23 cellular contexts compared by ENCODE assay signal in the genomic region with DNA sequence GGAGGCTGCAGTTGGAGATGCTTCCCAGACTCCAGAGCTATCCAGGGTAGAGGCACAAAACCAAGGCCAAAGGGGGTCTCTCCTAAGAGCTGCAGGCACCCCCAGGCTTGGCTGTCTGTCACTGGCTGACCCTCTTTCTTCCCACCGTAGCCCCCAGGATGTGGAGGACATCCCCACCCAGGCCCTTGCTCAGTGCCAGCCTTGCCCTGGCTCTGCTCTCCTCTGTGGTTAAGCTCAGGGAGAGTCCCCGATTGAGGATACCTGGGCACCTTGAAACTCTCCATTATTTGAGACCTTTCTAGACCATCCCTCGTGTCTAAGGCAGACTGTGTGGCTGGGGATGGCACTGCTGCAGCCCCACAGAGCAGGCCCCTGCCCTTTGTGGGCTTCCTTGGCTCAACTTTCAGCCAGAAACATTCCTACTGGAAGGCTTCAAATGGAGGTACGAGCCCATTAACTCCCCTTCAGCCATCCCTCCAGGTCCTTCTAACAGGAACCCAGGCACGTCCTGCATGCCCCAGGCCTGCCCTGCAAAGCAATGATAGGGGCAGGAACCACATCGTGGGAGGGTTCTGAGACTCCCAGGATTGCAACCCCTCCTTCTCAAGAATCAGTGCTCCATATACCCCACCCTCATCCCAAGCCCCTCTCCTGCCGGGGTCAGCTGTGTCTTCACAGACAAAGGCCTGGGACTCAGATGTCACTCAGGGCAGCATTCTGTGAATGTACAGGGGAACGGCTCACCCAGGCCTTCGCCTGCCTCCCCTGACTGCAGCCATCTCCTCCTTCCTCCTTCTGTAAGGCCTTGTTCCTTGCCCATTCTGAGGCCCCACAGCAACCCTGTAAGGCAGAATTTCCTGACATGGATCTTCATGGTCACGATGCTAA.
DNase-seq lines count a peak whose midpoint lies in the region; ATAC-seq and TF ChIP-seq lines count a peak whose summit lies in the region.
"Had no signal": no experiment of that assay in that cellular context is flagged by ENCODE, and none has a peak within 500 bp of the region (broad histone marks: within the 10 kb centered on the region; RNA-seq: fewer than 3 reads in every experiment).

No MANE protein-coding gene starts in this region.

- CTCF ChIA-PET in MCF 10A (lab: Yijun Ruan, JAX), result interaction anchor here (1.0 kb wide), 1 partner anchor 19 kb away, joined by 5 read pairs; no protein-coding TSS in a partner anchor

- BruUV-seq in MCF 10A (replicated peaks; lab: Mats Ljungman, UMichigan), result no TSS peak

- H3K79me1 ChIP-seq in neuronal stem cell (ENCODE audit: low read depth, low read length), result no peaks in the 10 kb centered on the region

- intact Hi-C loops in cardiac septum (cut with DNase I) (no loop called here), heart left ventricle (cut with DNase I) (no loop called here), MCF 10A (cut with micrococcal nuclease) (no loop called here)

- POLR2A ChIA-PET in MCF 10A (lab: Yijun Ruan, JAX), result interaction anchor here (0.8 kb wide), 1 partner anchor 16 kb away, joined by 3 read pairs; no protein-coding TSS in a partner anchor

- H3K36me3 Mint-ChIP-seq in endodermal cell (ENCODE audit: low read depth), result no peaks in the 10 kb centered on the region
- H3K36me3 Mint-ChIP-seq in MCF 10A (ENCODE audit: insufficient read depth, unreplicated experiment), result no peaks in the 10 kb centered on the region
- H3K36me3 Mint-ChIP-seq: CD14-positive monocyte; CD8-positive, alpha-beta memory T cell had no signal

- no peaks in the 10 kb centered on the region for H3K4me1 ChIP-seq in heart left ventricle
- H3K4me1 ChIP-seq in endodermal cell (ENCODE audit: control insufficient read depth, insufficient read depth, low read length), result no peaks in the 10 kb centered on the region
- peaks cover 0 to 2% of the 10 kb centered on the region in 2 donors for H3K4me1 ChIP-seq in neuronal stem cell (ENCODE audit: control insufficient read depth in 2 of 2, insufficient read depth in 1 of 2, low read depth in 1 of 2, low read length in 2 of 2)
- no peaks in the 10 kb centered on the region for H3K4me1 ChIP-seq in effector memory CD4-positive, alpha-beta T cell (ENCODE audit: control insufficient read depth, insufficient read depth, low read length, poor library complexity, severe bottlenecking)
- H3K4me1 ChIP-seq: BE2C had no signal

- TF ChIP-seq CTCF in heart left ventricle (IDR thresholded peaks at IDR 0.05) (no peak), endodermal cell (conservative IDR thresholded peaks at IDR 0.05) (no peak), MCF 10A (IDR thresholded peaks at IDR 0.05; ENCODE audit: unreplicated experiment) (no peak)

- H2AFZ ChIP-seq in neuronal stem cell (ENCODE audit: low read length), result no peak overlapping the region

- H3K4me1 Mint-ChIP-seq in endodermal cell (peaks cover 6% of the 10 kb centered on the region), MCF 10A (ENCODE audit: insufficient read depth, unreplicated experiment) (peaks cover 22% of the 10 kb centered on the region)
- H3K4me1 Mint-ChIP-seq: CD14-positive monocyte; CD8-positive, alpha-beta memory T cell had no signal

- no peak overlapping the region for H2BK12ac ChIP-seq in neuronal stem cell (ENCODE audit: low read length)

- no peak overlapping the region for H2BK15ac ChIP-seq in neuronal stem cell (ENCODE audit: low read length)

- H3K9me3 ChIP-seq in heart left ventricle, result no peaks in the 10 kb centered on the region
- no peaks in the 10 kb centered on the region for H3K9me3 ChIP-seq in endodermal cell (ENCODE audit: control insufficient read depth, low read length)
- H3K9me3 ChIP-seq in neuronal stem cell (replicated peaks in 1 of 2; ENCODE audit: control insufficient read depth in 2 of 2, insufficient read depth in 1 of 2, low read depth in 1 of 2, low read length in 2 of 2), result no peaks in the 10 kb centered on the region
- H3K9me3 ChIP-seq in effector memory CD4-positive, alpha-beta T cell (ENCODE audit: control insufficient read depth, low read length), result no peaks in the 10 kb centered on the region
- H3K9me3 ChIP-seq: BE2C had no signal

- H3K4me3 Mint-ChIP-seq in endodermal cell (no peak overlapping the region), MCF 10A (ENCODE audit: unreplicated experiment) (no peak overlapping the region)
- H3K4me3 Mint-ChIP-seq: CD4-positive, alpha-beta T cell; CD8-positive, alpha-beta memory T cell had no signal

- H2BK5ac ChIP-seq in neuronal stem cell (ENCODE audit: low read length), result no peak overlapping the region

- no peak overlapping the region for H3K4me3 ChIP-seq in heart left ventricle
- H3K4me3 ChIP-seq in endodermal cell (ENCODE audit: low read length), result no peak overlapping the region
- H3K4me3 ChIP-seq in neuronal stem cell (ENCODE audit: low read length in 2 of 2), result no peak overlapping the region
- no peak overlapping the region for H3K4me3 ChIP-seq in effector memory CD4-positive, alpha-beta T cell (ENCODE audit: insufficient read depth, low read depth, low read length, poor library complexity, severe bottlenecking)
- H3K4me3 ChIP-seq: A549; BLaER1 treated with 17β-estradiol and CSF1 and Interleukin-3, amounts not matched to agents 10 nM and 100 nM; GM12878 had no signal

- H2BK120ac ChIP-seq in neuronal stem cell (ENCODE audit: low read depth, low read length), result no peak overlapping the region

- no peak overlapping the region for H3K27ac Mint-ChIP-seq in endodermal cell
- H3K27ac Mint-ChIP-seq in MCF 10A (ENCODE audit: low read depth, unreplicated experiment), result no peak overlapping the region
- H3K27ac Mint-ChIP-seq: CD14-positive monocyte; CD4-positive, alpha-beta T cell had no signal

- H3K27ac ChIP-seq in heart left ventricle (no peak overlapping the region), endodermal cell (ENCODE audit: low read depth, low read length) (no peak overlapping the region), neuronal stem cell (replicated peaks; ENCODE audit: low read length) (no peak overlapping the region)
- H3K27ac ChIP-seq in effector memory CD4-positive, alpha-beta T cell (ENCODE audit: insufficient read depth, low read length, poor library complexity, severe bottlenecking), result no peak overlapping the region
- H3K27ac ChIP-seq: BLaER1 treated with 17β-estradiol and CSF1 and Interleukin-3, amounts not matched to agents 10 nM and 100 nM had no signal

- no peak overlapping the region for H3K9ac ChIP-seq in endodermal cell (ENCODE audit: extremely low read depth, low read length, poor library complexity, severe bottlenecking)
- no peak overlapping the region for H3K9ac ChIP-seq in neuronal stem cell (ENCODE audit: low read depth, low read length, poor library complexity)
- H3K9ac ChIP-seq: BLaER1 treated with 17β-estradiol and CSF1 and Interleukin-3, amounts not matched to agents 10 nM and 100 nM had no signal

- H3K18ac ChIP-seq in neuronal stem cell (ENCODE audit: low read length), result no peak overlapping the region

- no peaks in the 10 kb centered on the region for H3K27me3 ChIP-seq in heart left ventricle
- no peaks in the 10 kb centered on the region for H3K27me3 ChIP-seq in endodermal cell (ENCODE audit: control insufficient read depth, insufficient read depth, low read length, poor library complexity, severe bottlenecking)
- H3K27me3 ChIP-seq in neuronal stem cell (ENCODE audit: control insufficient read depth in 3 of 3, insufficient read depth in 3 of 3, low read depth in 1 of 3, low read length in 3 of 3), result no peaks in the 10 kb centered on the region
- no peaks in the 10 kb centered on the region for H3K27me3 ChIP-seq in effector memory CD4-positive, alpha-beta T cell (replicated peaks; ENCODE audit: control insufficient read depth, insufficient read depth, low read length, poor library complexity, severe bottlenecking)
- H3K27me3 ChIP-seq: BE2C; BLaER1 treated with 17β-estradiol and CSF1 and Interleukin-3, amounts not matched to agents 10 nM and 100 nM had no signal

- peak overlapping the region; percentile 8 for H3K23ac ChIP-seq in neuronal stem cell (ENCODE audit: low read depth, low read length, poor library complexity)

- no peak for TF ChIP-seq POLR2A in heart left ventricle (IDR thresholded peaks at IDR 0.05)

- H4K8ac ChIP-seq in neuronal stem cell (ENCODE audit: low read depth, low read length), result no peak overlapping the region

- H3K36me3 ChIP-seq in heart left ventricle (no peaks in the 10 kb centered on the region), endodermal cell (ENCODE audit: control insufficient read depth, insufficient read depth, low read length) (no peaks in the 10 kb centered on the region), neuronal stem cell (replicated peaks in 1 of 2; ENCODE audit: control insufficient read depth in 2 of 2, insufficient read depth in 2 of 2, low read length in 2 of 2) (peaks cover 31 to 89% of the 10 kb centered on the region in 2 donors)
- H3K36me3 ChIP-seq in effector memory CD4-positive, alpha-beta T cell (ENCODE audit: control insufficient read depth, insufficient read depth, low read length), result no peaks in the 10 kb centered on the region
- H3K36me3 ChIP-seq: BE2C had no signal

- no peak overlapping the region for H3K14ac ChIP-seq in neuronal stem cell (ENCODE audit: low read length)

- H3K27me3 Mint-ChIP-seq in endodermal cell (ENCODE audit: insufficient read depth), result no peaks in the 10 kb centered on the region
- H3K27me3 Mint-ChIP-seq in MCF 10A (ENCODE audit: insufficient read depth, unreplicated experiment), result no peaks in the 10 kb centered on the region
- H3K27me3 Mint-ChIP-seq: CD4-positive, alpha-beta T cell had no signal

- no peak overlapping the region for H2AK5ac ChIP-seq in neuronal stem cell (ENCODE audit: low read depth, low read length)

- 87 to 89% (median 87%) methylated on average over 8 to 10 of the region's 10 CpGs for WGBS in heart left ventricle, 4 donors
- 81 to 88% methylated on average over 8 to 10 of the region's 10 CpGs for WGBS in endodermal cell (ENCODE audit: insufficient coverage in 1 of 2, insufficient read length in 1 of 2), 2 experiments
- WGBS in neuronal stem cell (ENCODE audit: extremely low coverage in 2 of 2, insufficient read length in 2 of 2, insufficient replicate concordance in 1 of 2), 2 donors, result no CpG with 5 or more reads among the region's 10 CpGs

- H4K91ac ChIP-seq in neuronal stem cell (ENCODE audit: low read depth, low read length, poor library complexity), result no peak overlapping the region

- H3K9me3 Mint-ChIP-seq in endodermal cell, result no peaks in the 10 kb centered on the region
- H3K9me3 Mint-ChIP-seq in MCF 10A (ENCODE audit: unreplicated experiment), result no peaks in the 10 kb centered on the region
- H3K9me3 Mint-ChIP-seq: CD14-positive monocyte; CD4-positive, alpha-beta T cell; CD8-positive, alpha-beta memory T cell had no signal

- DNase-seq in cardiac septum (ENCODE audit: low spot score) (peak; percentile 67), heart left ventricle (no peak), endodermal cell (peak; percentile 19), neuronal stem cell (ENCODE audit: low spot score) (no peak), MCF 10A (ENCODE audit: unreplicated experiment) (no peak)
- no peak for DNase-seq in effector memory CD4-positive, alpha-beta T cell
- DNase-seq: 8988T; ACHN; AML-193; BE2C; CD4-positive, alpha-beta T cell; CD8-positive, alpha-beta memory T cell; DMS 273 treated with DMSO at 0.1 percent for 48 hours; DMS79; EL; GDM1; GOT3; HCEC 1CT had no signal

- H3K4ac ChIP-seq in neuronal stem cell (ENCODE audit: low read length), result no peak overlapping the region

- no peak overlapping the region for H3K4me2 ChIP-seq in neuronal stem cell (ENCODE audit: insufficient read depth, low read length, poor library complexity, severe bottlenecking)
- H3K4me2 ChIP-seq: A549; BLaER1 treated with 17β-estradiol and CSF1 and Interleukin-3, amounts not matched to agents 10 nM and 100 nM had no signal

- no peak for ATAC-seq in heart left ventricle
- no peak for ATAC-seq in HG03457 (IDR thresholded peaks at IDR 0.05; ENCODE audit: unreplicated experiment)
- ATAC-seq: A549, GM12878 had no signal

Comparison
In these comparisons a context has a peak if more than half of its experiments do, and no peak if none do; other contexts are left out.
1. DNase-seq: peak in cardiac septum (single experiment) and endodermal cell (single experiment); none in heart left ventricle (0 of 5), neuronal stem cell (single experiment), MCF 10A (single experiment) and effector memory CD4-positive, alpha-beta T cell (0 of 3).